ENCODE assay signal across 16 cellular contexts in genomic region chr3:125662675-125663074, GRCh38.
A peak's percentile ranks its signal among the peaks of the same experiment; 100 is the strongest.
DNase-seq lines count a peak whose midpoint lies in the region; ATAC-seq and TF ChIP-seq lines count a peak whose summit lies in the region.
"Had no signal": no experiment of that assay in that cellular context is flagged by ENCODE, and none has a peak within 500 bp of the region (broad histone marks: within the 10 kb centered on the region; RNA-seq: fewer than 3 reads in every experiment).

No MANE protein-coding gene starts in this region.

- H3K27me3 ChIP-seq in GM23248 (replicated peaks; ENCODE audit: insufficient read depth), result no peaks in the 10 kb centered on the region
- no peaks in the 10 kb centered on the region for H3K27me3 ChIP-seq in adipocyte (replicated peaks; ENCODE audit: control insufficient read depth, insufficient read depth, low read length)
- H3K27me3 ChIP-seq in parathyroid adenoma (ENCODE audit: control insufficient read depth, insufficient read depth, low read length), result no peaks in the 10 kb centered on the region

- no peak overlapping the region for H2AFZ ChIP-seq in GM23248
- H2AFZ ChIP-seq in parathyroid adenoma, result peak overlapping the region; percentile 13

- no peaks in the 10 kb centered on the region; the same call in 1 of the 2 replicates for H3F3A ChIP-seq in GM23248 (ENCODE audit: insufficient read depth)

- H3K36me3 ChIP-seq in GM23248 (ENCODE audit: low read depth), result no peaks in the 10 kb centered on the region
- no peaks in the 10 kb centered on the region for H3K36me3 ChIP-seq in adipocyte (ENCODE audit: control insufficient read depth, insufficient read depth, low read length, severe bottlenecking)
- H3K36me3 ChIP-seq in parathyroid adenoma (ENCODE audit: control insufficient read depth, insufficient read depth, low read length), result no peaks in the 10 kb centered on the region
- H3K36me3 ChIP-seq: HAP-1 had no signal

- in situ Hi-C loops in GM23248 (cut with MboI), result no loop called here

- no peak for TF ChIP-seq CTCF in parathyroid adenoma (IDR thresholded peaks at IDR 0.05)

- no peaks in the 10 kb centered on the region for H3K9me2 ChIP-seq in GM23248 (ENCODE audit: insufficient read depth)

- H3K9ac ChIP-seq in GM23248, result no peak overlapping the region
- H3K9ac ChIP-seq in adipocyte (ENCODE audit: low read length), result no peak overlapping the region
- H3K9ac ChIP-seq in parathyroid adenoma, result no peak overlapping the region

- H3K79me2 ChIP-seq in GM23248 (ENCODE audit: insufficient read depth) (no peaks in the 10 kb centered on the region), parathyroid adenoma (no peaks in the 10 kb centered on the region)

- H3K4me2 ChIP-seq in GM23248 (ENCODE audit: unreplicated experiment) (peak overlapping the region; percentile 30), parathyroid adenoma (ENCODE audit: low read length) (no peak overlapping the region)
- H3K4me2 ChIP-seq: A549 had no signal

- H3K9me3 ChIP-seq in GM23248 (ENCODE audit: low read depth) (no peaks in the 10 kb centered on the region), adipocyte (ENCODE audit: control insufficient read depth, low read length) (no peaks in the 10 kb centered on the region), parathyroid adenoma (ENCODE audit: control insufficient read depth, low read length) (no peaks in the 10 kb centered on the region)
- H3K9me3 ChIP-seq: A549, Caco-2, HAP-1 had no signal

- no peak overlapping the region for H3K4me3 ChIP-seq in GM23248
- H3K4me3 ChIP-seq in adipocyte (ENCODE audit: low read length), result no peak overlapping the region
- no peak overlapping the region for H3K4me3 ChIP-seq in parathyroid adenoma (ENCODE audit: low read depth, low read length)
- H3K4me3 ChIP-seq: A549, HAP-1, K562 had no signal

- H3K4me1 ChIP-seq in GM23248 (ENCODE audit: insufficient read depth) (peaks cover 11% of the 10 kb centered on the region), adipocyte (ENCODE audit: control insufficient read depth, insufficient read depth, low read length) (peaks cover 11% of the 10 kb centered on the region), parathyroid adenoma (peaks cover 9% of the 10 kb centered on the region)
- H3K4me1 ChIP-seq: A549, Caco-2, HAP-1 had no signal

- no peaks in the 10 kb centered on the region for H4K20me1 ChIP-seq in GM23248 (ENCODE audit: insufficient read depth)

- peak; percentile 50 for DNase-seq in GM23248
- peak; percentile 61 for DNase-seq in adipocyte (ENCODE audit: low read depth)
- DNase-seq in fibroblast of peridontal ligament (ENCODE audit: extremely low read depth), result peak; percentile 43
- no peak for DNase-seq in stimulated activated naive CD4-positive, alpha-beta T cell (lab: John Stamatoyannopoulos, UW)
- no peak for DNase-seq in NCI-H2227 treated with DMSO at 0.1 percent for 48 hours (lab: John Stamatoyannopoulos, UW)
- DNase-seq: Caco-2; CD8-positive, alpha-beta memory T cell; DND-41; GF-D8; GOT3; HFFc6 had no signal

- WGBS in GM23248 (ENCODE audit: low coverage in 1 of 2, low lambda C conversion rate in 2 of 2, missing lambda C conversion rate in 2 of 2), 2 experiments, result 37 to 43% methylated on average over 2 of the region's 2 CpGs

- no peak overlapping the region for H3K27ac ChIP-seq in GM23248
- H3K27ac ChIP-seq in parathyroid adenoma, result no peak overlapping the region
- H3K27ac ChIP-seq: A549 had no signal

- no peak for ATAC-seq in GM21447 (IDR thresholded peaks at IDR 0.05; ENCODE audit: unreplicated experiment)
- ATAC-seq: A549, K562 had no signal

Comparison
In these comparisons a context has a peak if more than half of its experiments do, and no peak if none do; other contexts are left out.
1. DNase-seq: peak in GM23248 (single experiment), adipocyte (single experiment) and fibroblast of peridontal ligament (single experiment); none in stimulated activated naive CD4-positive, alpha-beta T cell (0 of 6) and NCI-H2227 treated with DMSO at 0.1 percent for 48 hours (single experiment).